ENCODE assay signal across 8 cellular contexts in genomic region chr17:42653179-42654124, GRCh38. TPM values are rescaled to one million over a fixed set of nuclear protein-coding genes. Genes with fewer than 3 reads are reported as not detected.
DNase-seq lines count a peak whose midpoint lies in the region; ATAC-seq, FAIRE-seq and TF ChIP-seq lines count a peak whose summit lies in the region.

No MANE protein-coding gene starts in this region.

- no peak for TF ChIP-seq EP300 in stomach (IDR thresholded peaks at IDR 0.05)

- no peaks in the 10 kb centered on the region for H3K36me3 Mint-ChIP-seq in chondrocyte (ENCODE audit: low read depth)

- ATAC-seq in HG03439 (IDR thresholded peaks at IDR 0.05; ENCODE audit: unreplicated experiment) (no peak), HG03025 (IDR thresholded peaks at IDR 0.05; ENCODE audit: low FRiP score, unreplicated experiment) (no peak)

- peaks cover 5% of the 10 kb centered on the region for H3K9me3 Mint-ChIP-seq in chondrocyte (ENCODE audit: low read depth)

- WGBS in stomach, 5 donors = 26 to 33% (median 29%) methylated on average over 40 to 42 of the region's 42 CpGs

- no peak overlapping the region; the same call in 1 of the 2 replicates for H3K9ac ChIP-seq in HUES48 (ENCODE audit: low read depth, low read length)
- peak overlapping the region; percentile 65 to 85 for H3K9ac ChIP-seq in kidney (ENCODE audit: low read length in 2 of 2)

- DNase-seq in chondrocyte (ENCODE audit: low spot score) (no peak), kidney (peak; percentile 89), stomach (no peak), OCI-M2 (lab: John Stamatoyannopoulos, UW; ENCODE audit: unreplicated experiment) (no peak)
- DNase-seq in stimulated activated CD4-positive, alpha-beta T cell treated with anti-CD3 and anti-CD28 coated beads, Interleukin-1b, Interleukin-23, amount 100 ng/mL, for 48 hours = no peak

- TF ChIP-seq CTCF in chondrocyte (IDR thresholded peaks at IDR 0.05) (no peak), kidney (IDR thresholded peaks at IDR 0.05; ENCODE audit: borderline replicate concordance, extremely low read depth, insufficient read depth) (no peak), stomach (IDR thresholded peaks at IDR 0.05) (no peak)

- intact Hi-C loops in kidney (cut with DNase I) (no loop called here), stomach (cut with DNase I; ENCODE audit: low total_unique reads) (no loop called here)

- TF ChIP-seq POLR2A in stomach (IDR thresholded peaks at IDR 0.05) = no peak

- H3K27me3 Mint-ChIP-seq in chondrocyte (ENCODE audit: low read depth) = no peaks in the 10 kb centered on the region

- H3K27ac Mint-ChIP-seq in chondrocyte (ENCODE audit: unreplicated experiment) = peak overlapping the region; percentile 80

- peaks cover 10% of the 10 kb centered on the region for H3K4me1 Mint-ChIP-seq in chondrocyte (ENCODE audit: low read depth)

- no peaks in the 10 kb centered on the region for H3K9me3 ChIP-seq in HUES48 (ENCODE audit: control insufficient read depth, insufficient read depth, low read length)
- H3K9me3 ChIP-seq in kidney (ENCODE audit: control insufficient read depth in 1 of 2, low read length in 2 of 2) = no peaks in the 10 kb centered on the region
- H3K9me3 ChIP-seq in stomach = no peaks in the 10 kb centered on the region

- H3K36me3 ChIP-seq in HUES48 (ENCODE audit: control insufficient read depth, insufficient read depth, low read length) (no peaks in the 10 kb centered on the region), kidney (ENCODE audit: control insufficient read depth in 1 of 2, insufficient read depth in 2 of 2, low read length in 2 of 2) (no peaks in the 10 kb centered on the region), stomach (no peaks in the 10 kb centered on the region)

- H3K27ac ChIP-seq in HUES48 (ENCODE audit: low read depth, low read length) = peak overlapping the region; percentile 32
- H3K27ac ChIP-seq in kidney (ENCODE audit: low read depth in 2 of 2, low read length in 2 of 2) = peak overlapping the region in 1 of 2 donors; percentile 65
- H3K27ac ChIP-seq in stomach = peak overlapping the region; percentile 13 to 77 (median 71)

- H3K27me3 ChIP-seq in HUES48 (ENCODE audit: control insufficient read depth, insufficient read depth, low read length) (no peaks in the 10 kb centered on the region), stomach (peaks cover 0 to 4% (median 0%) of the 10 kb centered on the region in 3 donors)

- H3K4me3 ChIP-seq in HUES48 (ENCODE audit: low read depth, low read length) (peak overlapping the region; percentile 56), kidney (ENCODE audit: low read length in 2 of 2) (peak overlapping the region; percentile 52 to 63), stomach (peak overlapping the region; percentile 27 to 36 (median 32))

- H3K4me1 ChIP-seq in HUES48 (ENCODE audit: control insufficient read depth, insufficient read depth, low read length) (peaks cover 4% of the 10 kb centered on the region; the same call in 1 of the 2 replicates), kidney (ENCODE audit: control insufficient read depth in 1 of 2, insufficient read depth in 1 of 2, low read depth in 1 of 2, low read length in 2 of 2) (peaks cover 2 to 4% of the 10 kb centered on the region in 2 donors), stomach (peaks cover 0 to 20% (median 11%) of the 10 kb centered on the region in 4 donors)

- H3K4me3 Mint-ChIP-seq in chondrocyte (ENCODE audit: unreplicated experiment) = peak overlapping the region; percentile 72

- FAIRE-seq in kidney (lab: Jason Lieb, UNC) = no peak

RNA-seq across cellular contexts. Expression of gene TUBG2, which starts 5.6 kb away (rescaled TPM):
- total RNA-seq in chondrocyte = 26.2 to 36.5 TPM (median 29.2 TPM) in 3 replicates
- 19.9 TPM for total RNA-seq in kidney
- 39.9 TPM for polyA plus RNA-seq in kidney (ENCODE audit: insufficient read depth, low read depth, low replicate concordance)
- 100 to 1,000 TPM in 2 of 5 donors, 10 to 100 TPM in 2, 1 to 10 TPM in 1; 4.3 to 181 (median 15.8) TPM for total RNA-seq in stomach
- polyA plus RNA-seq in stomach = 10 to 100 TPM; 13.3 to 17.1 (median 15.9) TPM

RNA-seq across cellular contexts. Expression of gene PLEKHH3, which starts 23.3 kb away (rescaled TPM):
- total RNA-seq in chondrocyte (23.7 to 41.5 TPM (median 38.7 TPM) in 3 replicates), kidney (21.2 TPM), stomach (10 to 100 TPM; 16.5 to 96.0 (median 28.0) TPM)
- polyA plus RNA-seq in kidney (ENCODE audit: insufficient read depth, low read depth, low replicate concordance) (23.2 TPM), stomach (10 to 100 TPM; 19.1 to 74.4 (median 52.9) TPM)

RNA-seq across cellular contexts. Expression of gene CCR10, which starts 28.2 kb away (rescaled TPM):
- total RNA-seq in chondrocyte (1.2 to 1.8 TPM (median 1.6 TPM) in 3 replicates), kidney (1.4 TPM), stomach (10 to 100 TPM in 1 of 5 donors, 1 to 10 TPM in 3, not detected in 1; 1.7 to 11.7 (median 7.0) TPM)
- polyA plus RNA-seq in kidney (ENCODE audit: insufficient read depth, low read depth, low replicate concordance) (1.7 TPM), stomach (1 to 10 TPM in 1 of 3 donors, under 1 TPM in 2; 0.55 to 1.4 (median 0.56) TPM)

RNA-seq across cellular contexts. Expression of gene CNTNAP1, which starts 28.9 kb away (rescaled TPM):
- total RNA-seq in chondrocyte (22.8 to 43.6 TPM (median 42.1 TPM) in 3 replicates), kidney (9.1 TPM), stomach (10 to 100 TPM in 2 of 5 donors, 1 to 10 TPM in 3; 6.7 to 13.3 (median 9.0) TPM)
- polyA plus RNA-seq in kidney (ENCODE audit: insufficient read depth, low read depth, low replicate concordance) (1.4 TPM), stomach (1 to 10 TPM in 2 of 3 donors, under 1 TPM in 1; 0.76 to 2.7 (median 2.6) TPM)

RNA-seq across cellular contexts. Expression of gene TUBG1, which starts 44.0 kb away (rescaled TPM):
- total RNA-seq in chondrocyte (41.1 to 70.4 TPM (median 41.6 TPM) in 3 replicates), kidney (33.7 TPM), stomach (10 to 100 TPM; 18.5 to 72.4 (median 49.2) TPM)
- polyA plus RNA-seq in kidney (ENCODE audit: insufficient read depth, low read depth, low replicate concordance) (61.9 TPM), stomach (10 to 100 TPM; 33.3 to 51.5 (median 42.2) TPM)
